Comparison of ENCODE assay signal across 23 cellular contexts in the genomic region with DNA sequence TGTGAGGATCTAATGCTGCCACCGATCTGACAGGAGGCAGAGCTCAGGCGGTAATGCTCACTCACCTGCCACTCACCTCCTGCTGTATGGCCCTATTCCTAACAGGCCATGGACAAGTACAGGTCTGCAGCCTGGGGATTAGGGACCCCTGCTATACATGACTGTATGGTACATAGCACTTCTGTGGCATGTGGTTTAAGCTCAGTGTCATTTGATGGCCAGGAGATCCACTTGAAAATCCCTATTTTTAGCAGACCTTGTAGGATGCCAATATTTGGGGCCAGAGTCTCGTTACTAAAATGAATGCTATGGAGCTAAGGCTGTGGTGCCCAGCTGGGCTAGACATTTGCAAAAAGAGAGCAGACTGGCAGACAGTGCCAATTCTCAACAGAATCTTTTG. TPM values are rescaled to one million over a fixed set of nuclear protein-coding genes. Genes with fewer than 3 reads are reported as not detected.
DNase-seq lines count a peak whose midpoint lies in the region; ATAC-seq, FAIRE-seq and TF ChIP-seq lines count a peak whose summit lies in the region.
"Had no signal": no experiment of that assay in that cellular context is flagged by ENCODE, and none has a peak within 500 bp of the region (broad histone marks: within the 10 kb centered on the region; RNA-seq: fewer than 3 reads in every experiment).

No MANE protein-coding gene starts in this region.

- in situ Hi-C loops in GM13976 (cut with MboI; ENCODE audit: low sequenced_read_pairs, unreplicated experiment), result no loop called here

- no peak for DNase-seq in heart left ventricle
- DNase-seq in cardiac septum (ENCODE audit: low spot score), result no peak
- no peak for DNase-seq in left ventricle myocardium inferior
- DNase-seq in pons (ENCODE audit: low spot score), result peak; percentile 20
- DNase-seq in urothelium cell line (ENCODE audit: low spot score), result no peak
- DNase-seq in GM13976 (ENCODE audit: low spot score), result no peak
- DNase-seq in NOMO-1 treated with dmso at 0.1 percent for 144 hours (lab: John Stamatoyannopoulos, UW; ENCODE audit: unreplicated experiment), result no peak
- DNase-seq: 8988T, DMS79 treated with DMSO at 0.1 percent for 48 hours, H9, IMR-90, NCI-H1417, NCI-H187, NCI-H2107, NCI-H524 treated with DMSO at 0.1 percent for 48 hours, PC-3 had no signal

- peak; percentile 17 for FAIRE-seq in urothelium cell line (lab: Jason Lieb, UNC)
- FAIRE-seq: GM19239, HTR-8/SVneo had no signal

- ATAC-seq in heart left ventricle (peak; percentile 35 to 56 (median 42)), HG02840 (IDR thresholded peaks at IDR 0.05; ENCODE audit: low FRiP score, unreplicated experiment) (no peak)
- ATAC-seq: PC-3 had no signal

- H3K36me3 ChIP-seq in heart left ventricle (peaks cover 0 to 71% (median 53%) of the 10 kb centered on the region in 9 donors), left ventricle myocardium inferior (peaks cover 38% of the 10 kb centered on the region)

- H3K27ac ChIP-seq in heart left ventricle (peak overlapping the region in 3 of 12 donors; percentile 13 to 32 (median 15)), left ventricle myocardium inferior (replicated peaks) (peak overlapping the region; percentile 50)
- H3K27ac ChIP-seq: RWPE1, SJSA1 had no signal

- H3K27me3 ChIP-seq in heart left ventricle (no peaks in the 10 kb centered on the region), left ventricle myocardium inferior (ENCODE audit: low read depth) (no peaks in the 10 kb centered on the region)
- H3K27me3 ChIP-seq: SJSA1 had no signal

- no peaks in the 10 kb centered on the region for H3K9me3 ChIP-seq in heart left ventricle
- H3K9me3 ChIP-seq in left ventricle myocardium inferior (replicated peaks), result no peaks in the 10 kb centered on the region
- H3K9me3 ChIP-seq: SJSA1 had no signal

- intact Hi-C loops in heart left ventricle (cut with DNase I) (no loop called here), cardiac septum (cut with DNase I) (no loop called here), left ventricle myocardium inferior (cut with micrococcal nuclease) (no loop called here)

- TF ChIP-seq CTCF in heart left ventricle (IDR thresholded peaks at IDR 0.05) (no peak), left ventricle myocardium inferior (IDR thresholded peaks at IDR 0.05; ENCODE audit: borderline replicate concordance) (no peak), GM13976 (IDR thresholded peaks at IDR 0.05; ENCODE audit: borderline replicate concordance, control extremely low read depth, extremely low read depth, insufficient read depth, missing control alignments) (no peak)

- H3K4me1 ChIP-seq in heart left ventricle (peaks cover 0 to 30% (median 14%) of the 10 kb centered on the region in 12 donors), left ventricle myocardium inferior (peaks cover 31% of the 10 kb centered on the region)
- H3K4me1 ChIP-seq: SJSA1 had no signal

- H3K4me3 ChIP-seq in heart left ventricle (no peak overlapping the region), left ventricle myocardium inferior (no peak overlapping the region)
- H3K4me3 ChIP-seq: SJSA1 had no signal

- TF ChIP-seq POLR2A in heart left ventricle (IDR thresholded peaks at IDR 0.05), result no peak

- WGBS in heart left ventricle, 4 donors, result 49 to 66% (median 62%) methylated on average over 3 of the region's 3 CpGs

RNA-seq across cellular contexts. Expression of gene ANGPTL7, which starts 1.7 kb away (rescaled TPM):
- 1 to 10 TPM in 4 of 9 donors, under 1 TPM in 4, not detected in 1; 0.21 to 2.6 (median 1.0) TPM for total RNA-seq in heart left ventricle
- under 1 TPM; 0.15 to 0.27 TPM for polyA plus RNA-seq in heart left ventricle
- 0.81 TPM for total RNA-seq in cardiac septum
- 1.1 TPM for total RNA-seq in left ventricle myocardium inferior
- total RNA-seq: H9, PC-3, SJSA1 had no signal
- polyA plus RNA-seq: AG04450, CD14-positive monocyte, IMR-90 had no signal
